Comparison of ENCODE assay signal across 14 cellular contexts in the genomic region with DNA sequence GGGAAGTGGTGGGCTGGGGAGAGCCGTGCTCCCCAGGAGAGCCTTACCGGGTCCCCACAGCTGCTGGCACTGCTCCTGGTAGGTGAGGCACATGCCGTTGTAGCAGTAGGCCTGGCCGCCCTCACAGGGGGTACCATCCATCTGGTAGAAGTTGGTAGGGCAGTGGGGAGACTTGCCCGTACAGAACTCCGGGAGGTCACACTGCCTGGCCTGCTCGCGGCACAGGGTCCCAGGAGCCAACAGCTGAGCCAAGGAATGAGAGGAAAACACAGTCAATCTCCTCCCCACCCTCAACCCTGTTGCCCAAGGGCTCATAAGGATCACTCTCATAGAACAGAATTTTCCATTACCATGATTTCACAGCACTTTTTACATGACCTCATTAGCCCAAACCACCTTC. TPM values are rescaled to one million over a fixed set of nuclear protein-coding genes. Genes with fewer than 3 reads are reported as not detected.
"Had no signal": no experiment of that assay in that cellular context is flagged by ENCODE, and none has a peak within 500 bp of the region (broad histone marks: within the 10 kb centered on the region; RNA-seq: fewer than 3 reads in every experiment).

No MANE protein-coding gene starts in this region.

- ATAC-seq: activated naive CD4-positive, alpha-beta T cell treated with anti-CD3 and anti-CD28 coated beads, Interleukin-2, amount 50 U/mL, for 72 hours; naive thymus-derived CD4-positive, alpha-beta T cell had no signal

- H3K9me3 Mint-ChIP-seq: brain; dendritic cell treated with granulocyte-macrophage colony-stimulating factor and Interleukin-4, amounts not matched to agents 40 ng/mL and 50 ng/mL, for 4 days had no signal

- H3K4me1 ChIP-seq: upper lobe of left lung had no signal

- H3K4me1 Mint-ChIP-seq: brain had no signal

- H3K4me3 Mint-ChIP-seq: brain; dendritic cell treated with granulocyte-macrophage colony-stimulating factor and Interleukin-4, amounts not matched to agents 40 ng/mL and 50 ng/mL, for 4 days; naive thymus-derived CD4-positive, alpha-beta T cell had no signal

- H3K27me3 ChIP-seq: neutrophil, upper lobe of left lung had no signal

- H3K27ac ChIP-seq: neutrophil, upper lobe of left lung had no signal

- H3K27ac Mint-ChIP-seq: activated naive CD4-positive, alpha-beta T cell treated with anti-CD3 and anti-CD28 coated beads, Interleukin-2, amount 50 U/mL, for 72 hours; dendritic cell treated with granulocyte-macrophage colony-stimulating factor and Interleukin-4, amounts not matched to agents 40 ng/mL and 50 ng/mL, for 4 days had no signal

- DNase-seq: activated CD4-positive, alpha-beta T cell treated with anti-CD3 and anti-CD28 coated beads for 4 hours; activated effector memory CD4-positive, alpha-beta T cell treated with Interleukin-2 at 50 U/mL for 16 hours; amygdala; naive thymus-derived CD4-positive, alpha-beta T cell; posterior cingulate gyrus; stimulated activated CD4-positive, alpha-beta T cell treated with anti-CD3 and anti-CD28 coated beads, Interleukin-1b, Interleukin-23, amount 100 ng/mL, for 48 hours; stimulated activated naive CD4-positive, alpha-beta T cell treated with Interleukin-2 at 50 U/mL for 16 hours; T-helper 9 cell had no signal

- H3K27me3 Mint-ChIP-seq: dendritic cell treated with granulocyte-macrophage colony-stimulating factor and Interleukin-4, amounts not matched to agents 40 ng/mL and 50 ng/mL, for 4 days; naive thymus-derived CD4-positive, alpha-beta T cell had no signal

- H3K4me3 ChIP-seq: lung, upper lobe of left lung had no signal

- H3K9me3 ChIP-seq: neutrophil, upper lobe of left lung had no signal

RNA-seq across cellular contexts. Expression of a gene that starts 36.8 kb away (rescaled TPM):
- polyA plus RNA-seq: naive thymus-derived CD4-positive, alpha-beta T cell had no signal
